ENCODE assay signal across 2 cellular contexts in genomic region chr3:36904641-36905040, GRCh38.
TF ChIP-seq lines count a peak whose summit lies in the region.

No MANE protein-coding gene starts in this region.

TF ChIP-seq in IMR-90, 13 proteins besides CTCF, POLR2A, EP300 and RAD21:
- no peak for TF ChIP-seq ELK1 (IDR thresholded peaks at IDR 0.05; ENCODE audit: borderline replicate concordance, low read depth, low read length)
- TF ChIP-seq MAFK (IDR thresholded peaks at IDR 0.05; ENCODE audit: low read depth, low read length) = no peak
- peak; percentile 35; the same call in 1 of the 2 replicates for TF ChIP-seq SMC3 (IDR thresholded peaks at IDR 0.05; ENCODE audit: low read depth, low read length)
- TF ChIP-seq FOS (IDR thresholded peaks at IDR 0.05; ENCODE audit: low read depth, low read length) = no peak

TF ChIP-seq in GM12878, 131 proteins besides CTCF, POLR2A, EP300 and RAD21:
- TF ChIP-seq ELK1 (IDR thresholded peaks at IDR 0.05; ENCODE audit: low read depth, low read length) (0 out of 2 replicates have a peak, but pooled peaks have one; percentile 46), SMC3 (IDR thresholded peaks at IDR 0.05; ENCODE audit: borderline replicate concordance, low read length) (peak; percentile 29; the same call in 1 of the 2 replicates), RFX5 (IDR thresholded peaks at IDR 0.05; ENCODE audit: low read depth, low read length) (no peak), CEBPZ (IDR thresholded peaks at IDR 0.05; ENCODE audit: low read depth, low read length) (no peak), RUNX3 (IDR thresholded peaks at IDR 0.05; ENCODE audit: low read length) (no peak), KLF5 (IDR thresholded peaks at IDR 0.05; ENCODE audit: partially characterized antibody) (no peak), SRF (IDR thresholded peaks at IDR 0.05; ENCODE audit: low read depth in 2 of 2, low read length in 2 of 2) (peak; percentile 23 to 70; a peak in 1 of 4 replicates), BCL3 (IDR thresholded peaks at IDR 0.05; ENCODE audit: borderline replicate concordance, insufficient read depth, low read depth, low read length, poor library complexity, severe bottlenecking) (no peak)
